In genomic region chr7:51634025-51634424, GRCh38 we compare ENCODE assay signal across 16 cellular contexts.
A peak's percentile ranks its signal among the peaks of the same experiment; 100 is the strongest.
DNase-seq lines count a peak whose midpoint lies in the region; ATAC-seq lines count a peak whose summit lies in the region.
"Had no signal": no experiment of that assay in that cellular context is flagged by ENCODE, and none has a peak within 500 bp of the region (broad histone marks: within the 10 kb centered on the region; RNA-seq: fewer than 3 reads in every experiment).

No MANE protein-coding gene starts in this region.

- H3K36me3 ChIP-seq in SJCRH30: no peaks in the 10 kb centered on the region
- H3K36me3 ChIP-seq: BLaER1 had no signal

- intact Hi-C loops in left colon (cut with DNase I, micrococcal nuclease): no loop called here

- H3K4me3 ChIP-seq in SJCRH30: no peak overlapping the region
- H3K4me3 ChIP-seq: A549, BLaER1, GM23338 had no signal

- H3K9me3 Mint-ChIP-seq in activated naive CD8-positive, alpha-beta T cell treated with anti-CD3 and anti-CD28 coated beads for 36 hours: no peaks in the 10 kb centered on the region
- H3K9me3 Mint-ChIP-seq: GM23338 had no signal

- peak; percentile 26 for DNase-seq in NCI-H748 (lab: John Stamatoyannopoulos, UW; ENCODE audit: unreplicated experiment)
- DNase-seq in NCI-H748 treated with DMSO at 0.1 percent for 48 hours (lab: John Stamatoyannopoulos, UW): no peak
- peak; percentile 92 for DNase-seq in NCI-H69 (lab: John Stamatoyannopoulos, UW)
- DNase-seq in left colon: no peak
- DNase-seq in SJCRH30: no peak
- no peak for DNase-seq in foreskin melanocyte
- DNase-seq in activated naive CD8-positive, alpha-beta T cell treated with anti-CD3 and anti-CD28 coated beads for 36 hours: no peak
- DNase-seq: CD8-positive, alpha-beta T cell; HCEC 1CT; HFFc6; IMR-90 had no signal

- H3K36me3 Mint-ChIP-seq in activated naive CD8-positive, alpha-beta T cell treated with anti-CD3 and anti-CD28 coated beads for 36 hours: no peaks in the 10 kb centered on the region
- H3K36me3 Mint-ChIP-seq: CD8-positive, alpha-beta T cell had no signal

- H3K4me3 Mint-ChIP-seq in activated naive CD8-positive, alpha-beta T cell treated with anti-CD3 and anti-CD28 coated beads for 36 hours: no peak overlapping the region
- H3K4me3 Mint-ChIP-seq: CD8-positive, alpha-beta T cell; GM23338; HFFc6 had no signal

- no peaks in the 10 kb centered on the region for H3K4me1 ChIP-seq in SJCRH30
- H3K4me1 ChIP-seq: A549 had no signal

- no peak overlapping the region for H3K27ac ChIP-seq in SJCRH30
- H3K27ac ChIP-seq: 22Rv1, A549, BLaER1, HL-60 had no signal

- no peaks in the 10 kb centered on the region for H3K4me1 Mint-ChIP-seq in activated naive CD8-positive, alpha-beta T cell treated with anti-CD3 and anti-CD28 coated beads for 36 hours

- H3K9me3 ChIP-seq in SJCRH30 (replicated peaks): no peaks in the 10 kb centered on the region
- H3K9me3 ChIP-seq: A549, BLaER1 had no signal

- no peaks in the 10 kb centered on the region for H3K27me3 Mint-ChIP-seq in activated naive CD8-positive, alpha-beta T cell treated with anti-CD3 and anti-CD28 coated beads for 36 hours

- no peak overlapping the region for H3K27ac Mint-ChIP-seq in activated naive CD8-positive, alpha-beta T cell treated with anti-CD3 and anti-CD28 coated beads for 36 hours
- H3K27ac Mint-ChIP-seq: CD8-positive, alpha-beta T cell; GM23338; HFFc6 had no signal

- peak; percentile 94 for ATAC-seq in left colon
- ATAC-seq: A549; CD8-positive, alpha-beta T cell; GM23338 had no signal

- H3K27me3 ChIP-seq in SJCRH30: peaks cover 12% of the 10 kb centered on the region; the same call in 1 of the 2 replicates
- H3K27me3 ChIP-seq: BLaER1 had no signal

Comparison
In these comparisons a context has a peak if more than half of its experiments do, and no peak if none do; other contexts are left out.
1. DNase-seq: peak in NCI-H748 (single experiment) and NCI-H69 (single experiment); none in NCI-H748 treated with DMSO at 0.1 percent for 48 hours (single experiment), left colon (0 of 2), SJCRH30 (0 of 2), foreskin melanocyte (single experiment) and activated naive CD8-positive, alpha-beta T cell treated with anti-CD3 and anti-CD28 coated beads for 36 hours (single experiment).